In genomic region chr2:182132605-182133004, GRCh38 we compare ENCODE assay signal across 16 cellular contexts.
DNase-seq lines count a peak whose midpoint lies in the region; ATAC-seq and TF ChIP-seq lines count a peak whose summit lies in the region.
"Had no signal": no experiment of that assay in that cellular context is flagged by ENCODE, and none has a peak within 500 bp of the region (broad histone marks: within the 10 kb centered on the region; RNA-seq: fewer than 3 reads in every experiment).

No MANE protein-coding gene starts in this region.

- H3K9ac ChIP-seq in neural cell (ENCODE audit: low read length) = no peak overlapping the region
- H3K9ac ChIP-seq: parathyroid adenoma had no signal

- H3K4me3 ChIP-seq in neural cell (ENCODE audit: low read length) = no peak overlapping the region
- H3K4me3 ChIP-seq: stomach had no signal

- H3K79me2 ChIP-seq in neural cell (replicated peaks; ENCODE audit: insufficient read depth, low read length) = no peaks in the 10 kb centered on the region
- H3K79me2 ChIP-seq: parathyroid adenoma had no signal

- H3K27ac ChIP-seq in neural cell (ENCODE audit: low read length) = no peak overlapping the region
- H3K27ac ChIP-seq: parathyroid adenoma, stomach had no signal

- no peak for ATAC-seq in GM21737 (IDR thresholded peaks at IDR 0.05; ENCODE audit: unreplicated experiment)
- ATAC-seq in GM19395 (IDR thresholded peaks at IDR 0.05; ENCODE audit: unreplicated experiment) = no peak
- ATAC-seq: left ventricle myocardium superior had no signal

- no peaks in the 10 kb centered on the region for H3K36me3 ChIP-seq in neural cell (ENCODE audit: insufficient read depth, low read length)
- H3K36me3 ChIP-seq: stomach had no signal

- no peak overlapping the region for H3K4me3 Mint-ChIP-seq in chondrocyte (ENCODE audit: unreplicated experiment)

- H3F3A ChIP-seq in neural cell (ENCODE audit: insufficient read depth, low read length, poor library complexity, severe bottlenecking) = no peaks in the 10 kb centered on the region

- no peaks in the 10 kb centered on the region for H3K9me3 ChIP-seq in neural cell (ENCODE audit: low read length)
- H3K9me3 ChIP-seq: stomach had no signal

- H3K9me3 Mint-ChIP-seq in chondrocyte (ENCODE audit: low read depth) = no peaks in the 10 kb centered on the region

- H3K4me2 ChIP-seq in neural cell (ENCODE audit: low read length) = no peak overlapping the region

- H3K27me3 ChIP-seq in neural cell (ENCODE audit: insufficient read depth, low read depth, low read length) = no peaks in the 10 kb centered on the region
- H3K27me3 ChIP-seq: stomach had no signal

- TF ChIP-seq CTCF in chondrocyte (IDR thresholded peaks at IDR 0.05) = peak; percentile 81
- TF ChIP-seq CTCF in neural cell (IDR thresholded peaks at IDR 0.05; ENCODE audit: poor library complexity, severe bottlenecking) = peak; percentile 41

- TF ChIP-seq EP300 in neural cell (conservative IDR thresholded peaks at IDR 0.05; ENCODE audit: poor library complexity, severe bottlenecking) = no peak

- no peaks in the 10 kb centered on the region for H3K36me3 Mint-ChIP-seq in chondrocyte (ENCODE audit: low read depth)

- H4K20me1 ChIP-seq in neural cell (ENCODE audit: insufficient read depth) = no peaks in the 10 kb centered on the region

- H3K9me2 ChIP-seq in neural cell (ENCODE audit: insufficient read depth, low read length) = no peaks in the 10 kb centered on the region

- peak; percentile 41 for DNase-seq in EH (ENCODE audit: low read depth)
- DNase-seq in NCI-H146 (lab: John Stamatoyannopoulos, UW) = peak; percentile 17
- DNase-seq in chondrocyte (ENCODE audit: low spot score) = no peak
- DNase-seq in NCI-H1092 (lab: John Stamatoyannopoulos, UW) = no peak
- DNase-seq in GM19240 (ENCODE audit: insufficient read length, low spot score) = no peak
- DNase-seq: activated CD4-positive, alpha-beta T cell treated with anti-CD3 and anti-CD28 coated beads for 4 hours; activated gamma-delta T cell treated with Interleukin-2 at 50 U/mL for 16 hours; left ventricle myocardium superior; NCI-H345; SHP77 treated with DMSO at 0.1 percent for 48 hours; stimulated activated CD4-positive, alpha-beta T cell treated with anti-CD3 and anti-CD28 coated beads, Interleukin-4, amount 100 ng/mL, for 4 hours; stomach had no signal

- H2AFZ ChIP-seq in neural cell (ENCODE audit: low read depth, low read length) = no peak overlapping the region
- H2AFZ ChIP-seq: parathyroid adenoma had no signal

- H3K27me3 Mint-ChIP-seq in chondrocyte (ENCODE audit: low read depth) = no peaks in the 10 kb centered on the region

- H3K27ac Mint-ChIP-seq in chondrocyte (ENCODE audit: unreplicated experiment) = no peak overlapping the region

- peaks cover 54% of the 10 kb centered on the region for H3K4me1 Mint-ChIP-seq in chondrocyte (ENCODE audit: low read depth)

- TF ChIP-seq RAD21 in neural cell (conservative IDR thresholded peaks at IDR 0.05) = peak; percentile 59

TF ChIP-seq in neural cell, 6 proteins besides CTCF, POLR2A, EP300 and RAD21:
- TF ChIP-seq REST (IDR thresholded peaks at IDR 0.05; ENCODE audit: borderline replicate concordance) (no peak), POLR2AphosphoS5 (IDR thresholded peaks at IDR 0.05) (no peak), TAF1 (IDR thresholded peaks at IDR 0.05; ENCODE audit: low read depth) (no peak), SMC3 (conservative IDR thresholded peaks at IDR 0.05; ENCODE audit: poor library complexity) (peak; percentile 42), MXI1 (conservative IDR thresholded peaks at IDR 0.05; ENCODE audit: poor library complexity, severe bottlenecking) (no peak)

Comparison
In these comparisons a context has a peak if more than half of its experiments do, and no peak if none do; other contexts are left out.
1. DNase-seq: peak in EH (single experiment) and NCI-H146 (single experiment); none in chondrocyte (single experiment), NCI-H1092 (single experiment) and GM19240 (single experiment).